Comparison of ENCODE assay signal across 8 cellular contexts in genomic region chr14:20468773-20469241, GRCh38. TPM values are rescaled to one million over a fixed set of nuclear protein-coding genes. Genes with fewer than 3 reads are reported as not detected.
DNase-seq lines count a peak whose midpoint lies in the region; ATAC-seq and TF ChIP-seq lines count a peak whose summit lies in the region.

No MANE protein-coding gene starts in this region.

- H3K4me3 Mint-ChIP-seq in activated T-cell treated with anti-CD3 and anti-CD28 coated beads, Interleukin-2, amount 50 U/mL, for 4 hours, result peak overlapping the region; percentile 94
- H3K4me3 Mint-ChIP-seq in T-cell, result peak overlapping the region; percentile 92 to 99 (median 97)
- H3K4me3 Mint-ChIP-seq in glutamatergic neuron (ENCODE audit: unreplicated experiment), result peak overlapping the region; percentile 91

- peak overlapping the region; percentile 94 for H3K4me3 ChIP-seq in skeletal muscle cell (ENCODE audit: low read depth, low read length)

- no peak for TF ChIP-seq CTCF in glutamatergic neuron (IDR thresholded peaks at IDR 0.05; ENCODE audit: partially characterized antibody, unreplicated experiment)

- no peak for ATAC-seq in activated T-cell treated with anti-CD3 and anti-CD28 coated beads, Interleukin-2, amount 50 U/mL, for 4 hours
- ATAC-seq in T-cell (replicated peaks in 1 of 4), result peak in 1 of 4 experiments; percentile 3
- ATAC-seq in HG02852 (IDR thresholded peaks at IDR 0.05; ENCODE audit: unreplicated experiment), result no peak

- DNase-seq in activated T-cell treated with anti-CD3 and anti-CD28 coated beads, Interleukin-2, amount 50 U/mL, for 4 hours, result no peak
- DNase-seq in activated T-cell treated with anti-CD3 and anti-CD28 coated beads, Interleukin-2, amount 50 U/mL, for 48 hours, result no peak
- DNase-seq in T-cell, result no peak
- DNase-seq in glutamatergic neuron, result peak; percentile 34
- no peak for DNase-seq in skeletal muscle cell (ENCODE audit: low read depth)
- DNase-seq in ecto neural progenitor cell (ENCODE audit: low spot score), result no peak
- no peak for DNase-seq in NCI-H526 (lab: John Stamatoyannopoulos, UW)

- H3K9me3 Mint-ChIP-seq in activated T-cell treated with anti-CD3 and anti-CD28 coated beads, Interleukin-2, amount 50 U/mL, for 4 hours, result no peaks in the 10 kb centered on the region
- H3K9me3 Mint-ChIP-seq in T-cell (no peaks in the 10 kb centered on the region), glutamatergic neuron (ENCODE audit: unreplicated experiment) (peaks cover 3% of the 10 kb centered on the region)

- peaks cover 22% of the 10 kb centered on the region for H3K36me3 Mint-ChIP-seq in activated T-cell treated with anti-CD3 and anti-CD28 coated beads, Interleukin-2, amount 50 U/mL, for 4 hours (ENCODE audit: insufficient read depth)
- peaks cover 24% of the 10 kb centered on the region for H3K36me3 Mint-ChIP-seq in T-cell
- no peaks in the 10 kb centered on the region for H3K36me3 Mint-ChIP-seq in glutamatergic neuron (ENCODE audit: unreplicated experiment)

- H3K4me1 Mint-ChIP-seq in activated T-cell treated with anti-CD3 and anti-CD28 coated beads, Interleukin-2, amount 50 U/mL, for 4 hours (ENCODE audit: low read depth), result peaks cover 35% of the 10 kb centered on the region
- H3K4me1 Mint-ChIP-seq in T-cell (peaks cover 36 to 46% (median 44%) of the 10 kb centered on the region in 3 donors), glutamatergic neuron (ENCODE audit: low read depth, unreplicated experiment) (peaks cover 8% of the 10 kb centered on the region)

- no peaks in the 10 kb centered on the region for H3K27me3 Mint-ChIP-seq in activated T-cell treated with anti-CD3 and anti-CD28 coated beads, Interleukin-2, amount 50 U/mL, for 4 hours (ENCODE audit: low read depth)
- H3K27me3 Mint-ChIP-seq in T-cell (no peaks in the 10 kb centered on the region), glutamatergic neuron (ENCODE audit: unreplicated experiment) (peaks cover 6% of the 10 kb centered on the region)

- CTCF ChIA-PET in T-cell (lab: Charles Lee), result interaction anchor here in 1 of 2 donors (1.7 kb wide), 1 partner anchor 55 kb away, joined by 3 read pairs; the partner anchor contains the start of gene TEP1

- POLR2A ChIA-PET in T-cell (lab: Charles Lee), result no interaction called here

- peak overlapping the region; percentile 93 to 98 for H3K27ac Mint-ChIP-seq in T-cell
- peak overlapping the region; percentile 43 for H3K27ac Mint-ChIP-seq in glutamatergic neuron (ENCODE audit: unreplicated experiment)

RNA-seq across cellular contexts. Expression of gene PNP, which starts 0.4 kb away (rescaled TPM):
- 100 to 1,000 TPM; 198 to 236 (median 221) TPM for total RNA-seq in activated T-cell treated with anti-CD3 and anti-CD28 coated beads, Interleukin-2, amount 50 U/mL, for 4 hours
- total RNA-seq in T-cell (10 to 100 TPM; 47.7 to 86.2 (median 77.9) TPM), glutamatergic neuron (ENCODE audit: unreplicated experiment) (25.9 TPM)

RNA-seq across cellular contexts. Expression of gene PIP4P1, which starts 7.6 kb away (rescaled TPM):
- 10 to 100 TPM; 33.6 to 43.4 (median 39.9) TPM for total RNA-seq in activated T-cell treated with anti-CD3 and anti-CD28 coated beads, Interleukin-2, amount 50 U/mL, for 4 hours
- 10 to 100 TPM; 54.2 to 72.8 (median 57.5) TPM for total RNA-seq in T-cell
- total RNA-seq in glutamatergic neuron (ENCODE audit: unreplicated experiment), result 49.1 TPM

RNA-seq across cellular contexts. Expression of gene APEX1, which starts 13.8 kb away (rescaled TPM):
- total RNA-seq in activated T-cell treated with anti-CD3 and anti-CD28 coated beads, Interleukin-2, amount 50 U/mL, for 4 hours, result 100 to 1,000 TPM; 265 to 309 (median 300) TPM
- total RNA-seq in T-cell (100 to 1,000 TPM in 4 of 5 donors, 10 to 100 TPM in 1; 92.9 to 142 (median 120) TPM), glutamatergic neuron (ENCODE audit: unreplicated experiment) (265 TPM)

RNA-seq across cellular contexts. Expression of gene OSGEP, which starts 14.2 kb away (rescaled TPM):
- 10 to 100 TPM; 73.4 to 86.5 (median 75.4) TPM for total RNA-seq in activated T-cell treated with anti-CD3 and anti-CD28 coated beads, Interleukin-2, amount 50 U/mL, for 4 hours
- total RNA-seq in T-cell (10 to 100 TPM; 56.4 to 80.2 (median 61.5) TPM), glutamatergic neuron (ENCODE audit: unreplicated experiment) (65.0 TPM)

RNA-seq across cellular contexts. Expression of gene KLHL33, which starts 32.8 kb away (rescaled TPM):
- under 1 TPM in 1 of 3 donors, not detected in 2; 0.05 TPM for total RNA-seq in activated T-cell treated with anti-CD3 and anti-CD28 coated beads, Interleukin-2, amount 50 U/mL, for 4 hours
- total RNA-seq in T-cell (under 1 TPM; 0.07 to 0.65 (median 0.22) TPM), glutamatergic neuron (ENCODE audit: unreplicated experiment) (0.15 TPM)
